ENCODE assay signal across 8 cellular contexts in the genomic region with DNA sequence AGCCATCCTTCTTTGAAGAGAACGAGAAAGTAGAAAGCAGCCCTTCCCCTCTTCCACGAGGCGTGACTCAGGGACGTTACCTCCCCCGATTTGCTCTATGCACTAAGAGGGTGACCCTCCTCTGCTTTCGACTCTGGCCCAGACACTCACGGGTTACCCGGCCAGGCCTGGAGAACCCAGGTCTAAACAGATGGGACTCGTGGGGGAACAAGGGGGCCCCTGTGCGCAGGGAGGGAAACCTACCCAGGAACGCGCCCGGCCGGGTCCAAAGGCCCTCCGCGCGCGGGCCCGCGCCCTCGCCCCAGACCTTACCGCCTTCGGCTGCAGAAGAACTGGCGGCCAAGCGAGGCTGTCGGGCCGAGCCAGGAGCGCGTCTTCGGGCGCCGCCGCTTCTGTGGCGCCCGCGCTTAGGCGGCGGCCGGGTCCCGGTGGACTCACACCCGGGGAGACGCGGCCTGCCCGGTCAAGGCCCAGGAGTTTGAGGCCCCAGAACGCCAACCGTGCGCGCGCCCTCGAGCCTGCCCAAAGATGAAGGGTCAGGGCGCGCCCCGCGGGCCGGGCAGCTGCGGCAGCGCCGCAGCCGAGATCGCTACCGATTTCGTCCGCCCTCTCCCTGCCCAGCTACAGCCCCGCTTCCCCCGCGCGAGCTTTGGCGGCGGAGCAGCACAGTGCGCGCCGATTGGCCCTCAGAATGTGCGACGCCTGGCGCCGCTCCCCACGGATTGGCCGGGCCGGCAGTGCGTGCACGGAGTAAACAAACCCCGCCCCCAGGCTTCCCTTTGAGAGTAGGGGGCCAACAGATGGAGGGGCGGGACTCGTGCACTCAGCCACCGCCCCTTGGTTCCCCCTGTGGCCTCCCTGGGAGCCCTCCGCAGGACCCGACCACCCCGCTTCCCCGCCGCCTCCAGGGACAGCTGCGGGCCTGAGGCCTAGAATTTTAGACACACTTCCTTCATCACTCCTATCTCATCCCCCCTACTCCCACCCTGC. TPM values are rescaled to one million over a fixed set of nuclear protein-coding genes. Genes with fewer than 3 reads are reported as not detected.
DNase-seq lines count a peak whose midpoint lies in the region; ATAC-seq and TF ChIP-seq lines count a peak whose summit lies in the region.

A gene with protein sequence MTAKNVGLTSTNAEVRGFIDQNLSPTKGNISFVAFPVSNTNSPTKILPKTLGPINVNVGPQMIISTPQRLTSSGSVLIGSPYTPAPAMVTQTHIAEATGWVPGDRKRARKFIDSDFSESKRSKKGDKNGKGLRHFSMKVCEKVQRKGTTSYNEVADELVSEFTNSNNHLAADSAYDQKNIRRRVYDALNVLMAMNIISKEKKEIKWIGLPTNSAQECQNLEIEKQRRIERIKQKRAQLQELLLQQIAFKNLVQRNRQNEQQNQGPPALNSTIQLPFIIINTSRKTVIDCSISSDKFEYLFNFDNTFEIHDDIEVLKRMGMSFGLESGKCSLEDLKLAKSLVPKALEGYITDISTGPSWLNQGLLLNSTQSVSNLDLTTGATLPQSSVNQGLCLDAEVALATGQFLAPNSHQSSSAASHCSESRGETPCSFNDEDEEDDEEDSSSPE (minus strand): TSS at position 674 of the 990 bp plus-strand sequence. CDS start 47,795 bp downstream, outside the sequence.

- DNase-seq in GF-D8 (lab: John Stamatoyannopoulos, UW): peak; percentile 60
- peak; percentile 85 for DNase-seq in HCEC 1CT
- DNase-seq in MM.1S: peak; percentile 90
- peak; percentile 73 to 84 for DNase-seq in SJSA1 (ENCODE audit: low read depth in 1 of 2, low spot score in 2 of 2)
- peak; percentile 50 to 80 (median 62) for DNase-seq in activated naive CD4-positive, alpha-beta T cell (lab: John Stamatoyannopoulos, UW)
- DNase-seq in foreskin keratinocyte: peak; percentile 57 to 74

- H2AFZ ChIP-seq in MM.1S (ENCODE audit: low read length) (peak within 1 kb of the TSS; percentile 93), neuron (ENCODE audit: low read depth, low read length) (peak within 1 kb of the TSS; percentile 93)

- peak within 1 kb of the TSS; percentile 78 for H3K4me3 ChIP-seq in MM.1S (ENCODE audit: low read length)
- peak within 1 kb of the TSS; percentile 75 for H3K4me3 ChIP-seq in SJSA1
- H3K4me3 ChIP-seq in neuron (ENCODE audit: low read length): peak within 1 kb of the TSS; percentile 68
- H3K4me3 ChIP-seq in subcutaneous abdominal adipose tissue (ENCODE audit: low read depth in 1 of 5, low read length in 5 of 5): peak within 1 kb of the TSS; percentile 68 to 97 (median 84)

- peak within 1 kb of the TSS; percentile 72 for H3K4me2 ChIP-seq in MM.1S (ENCODE audit: low read depth, low read length)

- no peaks in the 10 kb centered on the region for H3K9me3 ChIP-seq in MM.1S (replicated peaks; ENCODE audit: insufficient read depth, low read length)
- H3K9me3 ChIP-seq in SJSA1 (replicated peaks): no peaks in the 10 kb centered on the region
- H3K9me3 ChIP-seq in neuron (ENCODE audit: low read length): no peaks in the 10 kb centered on the region
- H3K9me3 ChIP-seq in subcutaneous abdominal adipose tissue (ENCODE audit: control insufficient read depth in 5 of 5, low read length in 5 of 5): no peaks in the 10 kb centered on the region

- no peaks in the 10 kb centered on the region for H4K20me1 ChIP-seq in MM.1S (ENCODE audit: insufficient read depth, low read length)

- H3K27me3 ChIP-seq in MM.1S (replicated peaks; ENCODE audit: insufficient read depth, low read length): no peaks in the 10 kb centered on the region
- no peaks in the 10 kb centered on the region for H3K27me3 ChIP-seq in SJSA1 (replicated peaks)
- no peaks in the 10 kb centered on the region for H3K27me3 ChIP-seq in foreskin keratinocyte
- no peaks in the 10 kb centered on the region for H3K27me3 ChIP-seq in neuron (ENCODE audit: insufficient read depth, low read length)
- H3K27me3 ChIP-seq in subcutaneous abdominal adipose tissue (ENCODE audit: control insufficient read depth in 5 of 5, insufficient read depth in 4 of 5, low read length in 5 of 5): no peaks in the 10 kb centered on the region

- H3K9ac ChIP-seq in MM.1S (ENCODE audit: low read length) (peak within 1 kb of the TSS; percentile 71), subcutaneous abdominal adipose tissue (ENCODE audit: low read length in 5 of 5) (peak within 1 kb of the TSS; percentile 49 to 91 (median 75))

- no peaks in the 10 kb centered on the region for H3K79me2 ChIP-seq in MM.1S (ENCODE audit: low read length)

- H3K27ac ChIP-seq in MM.1S (ENCODE audit: low read length) (peak within 1 kb of the TSS; percentile 53; the same call in 1 of the 2 replicates), SJSA1 (peak within 1 kb of the TSS; percentile 47), foreskin keratinocyte (peak within 1 kb of the TSS; percentile 70), subcutaneous abdominal adipose tissue (ENCODE audit: low read depth, low read length) (peak within 1 kb of the TSS; percentile 47)

- no peaks in the 10 kb centered on the region for H3K36me3 ChIP-seq in MM.1S (replicated peaks; ENCODE audit: insufficient read depth, low read length)
- 0 out of 2 replicates have a peak, but pooled peaks cover 3% of the 10 kb centered on the region for H3K36me3 ChIP-seq in SJSA1
- no peaks in the 10 kb centered on the region for H3K36me3 ChIP-seq in neuron (ENCODE audit: insufficient read depth, low read length)
- H3K36me3 ChIP-seq in subcutaneous abdominal adipose tissue (ENCODE audit: control insufficient read depth in 5 of 5, insufficient read depth in 5 of 5, low read length in 5 of 5): no peaks in the 10 kb centered on the region

- 0 out of 2 replicates have a peak, but pooled peaks cover 4% of the 10 kb centered on the region for H3K4me1 ChIP-seq in MM.1S (ENCODE audit: low read length)
- peaks cover 12% of the 10 kb centered on the region for H3K4me1 ChIP-seq in SJSA1 (replicated peaks)
- peaks cover 20% of the 10 kb centered on the region for H3K4me1 ChIP-seq in foreskin keratinocyte
- peaks cover 15% of the 10 kb centered on the region for H3K4me1 ChIP-seq in neuron (ENCODE audit: insufficient read depth, low read length)
- peaks cover 3 to 27% (median 21%) of the 10 kb centered on the region in 5 donors for H3K4me1 ChIP-seq in subcutaneous abdominal adipose tissue (ENCODE audit: control insufficient read depth in 5 of 5, insufficient read depth in 5 of 5, low read length in 5 of 5)

- H3F3A ChIP-seq in MM.1S (ENCODE audit: insufficient read depth, low read length): no peaks in the 10 kb centered on the region

- H3K9me2 ChIP-seq in MM.1S (replicated peaks; ENCODE audit: insufficient read depth, low read length): no peaks in the 10 kb centered on the region

- peak; percentile 96 for ATAC-seq in foreskin keratinocyte

- TF ChIP-seq CTCF in MM.1S (IDR thresholded peaks at IDR 0.05; ENCODE audit: low read length) (no peak), foreskin keratinocyte (conservative IDR thresholded peaks at IDR 0.05) (no peak)

RNA-seq across cellular contexts. Expression of the gene that starts here (rescaled TPM):
- total RNA-seq in SJSA1 (2014; rRNA removed; shearing (Covaris generic)): 46.3 and 119 TPM in 2 replicates
- 20.1 and 24.0 TPM in 2 replicates for total RNA-seq in foreskin keratinocyte
- polyA plus RNA-seq in foreskin keratinocyte: 14.4 and 18.5 TPM in 2 replicates

Comparison
In these comparisons a context has a peak if more than half of its experiments do, and no peak if none do; other contexts are left out.
1. Peak in every context shown above with its lines: DNase-seq, ATAC-seq, H3K4me3 ChIP-seq and H3K27ac ChIP-seq.